Comparison of ENCODE assay signal across 19 cellular contexts in the genomic region with DNA sequence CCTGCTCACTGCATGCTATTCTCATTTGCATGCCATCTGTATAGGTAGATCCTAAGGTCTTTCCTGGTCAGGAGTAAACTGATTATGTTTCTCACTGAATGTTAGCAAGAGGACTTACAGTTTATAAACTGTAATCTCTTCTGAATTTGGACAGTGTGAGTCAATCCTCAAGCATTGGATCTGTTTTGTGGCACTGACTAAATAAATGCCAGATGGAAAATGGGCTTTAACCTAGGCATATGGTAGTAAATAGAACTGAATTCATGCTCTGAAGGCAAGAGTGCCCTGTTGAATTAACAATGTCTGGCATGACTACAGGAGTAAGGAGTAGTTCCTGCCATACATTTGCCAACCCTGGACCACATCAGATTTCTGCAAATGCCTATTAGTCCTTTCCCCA. TPM values are rescaled to one million over a fixed set of nuclear protein-coding genes. Genes with fewer than 3 reads are reported as not detected.
A peak's percentile ranks its signal among the peaks of the same experiment; 100 is the strongest.
DNase-seq lines count a peak whose midpoint lies in the region; ATAC-seq lines count a peak whose summit lies in the region.
"Had no signal": no experiment of that assay in that cellular context is flagged by ENCODE, and none has a peak within 500 bp of the region (broad histone marks: within the 10 kb centered on the region; RNA-seq: fewer than 3 reads in every experiment).

No MANE protein-coding gene starts in this region.

- H3K27me3 ChIP-seq in adipocyte (replicated peaks; ENCODE audit: control insufficient read depth, insufficient read depth, low read length) = no peaks in the 10 kb centered on the region

- peaks cover 23% of the 10 kb centered on the region for H3K4me1 ChIP-seq in adipocyte (ENCODE audit: control insufficient read depth, insufficient read depth, low read length)

- no peak overlapping the region for H3K9ac ChIP-seq in adipocyte (ENCODE audit: low read length)

- intact Hi-C loops in sciatic nerve (cut with DNase I) = no loop called here

- H3K27me3 Mint-ChIP-seq in stimulated activated memory B cell treated with anti-CD40 and anti-IgM and Interleukin-4, amounts not matched to agents 10 μg/mL and 1 μg/mL and 100 μg/mL, for 72 hours = peaks cover 25% of the 10 kb centered on the region

- DNase-seq in DMS 273 (lab: John Stamatoyannopoulos, UW; ENCODE audit: unreplicated experiment) (peak; percentile 29), DMS 273 treated with DMSO at 0.1 percent for 48 hours (lab: John Stamatoyannopoulos, UW) (no peak), NCI-H1694 (lab: John Stamatoyannopoulos, UW) (peak; percentile 49), adipocyte (ENCODE audit: low read depth) (peak; percentile 54), sciatic nerve (ENCODE audit: low spot score) (no peak), NCI-H82 treated with DMSO at 0.1 percent for 48 hours (lab: John Stamatoyannopoulos, UW; ENCODE audit: unreplicated experiment) (no peak)
- DNase-seq: DND-41, GOT3, KBM-7, NCI-H1105, NCI-H187, NCI-H345, NCI-H748 treated with DMSO at 0.1 percent for 48 hours had no signal

- H3K4me3 Mint-ChIP-seq in stimulated activated memory B cell treated with anti-CD40 and anti-IgM and Interleukin-4, amounts not matched to agents 10 μg/mL and 1 μg/mL and 100 μg/mL, for 72 hours = no peak overlapping the region

- no peaks in the 10 kb centered on the region for H3K36me3 ChIP-seq in adipocyte (ENCODE audit: control insufficient read depth, insufficient read depth, low read length, severe bottlenecking)

- H3K9me3 Mint-ChIP-seq in stimulated activated memory B cell treated with anti-CD40 and anti-IgM and Interleukin-4, amounts not matched to agents 10 μg/mL and 1 μg/mL and 100 μg/mL, for 72 hours = no peaks in the 10 kb centered on the region

- no peaks in the 10 kb centered on the region for H3K4me1 Mint-ChIP-seq in stimulated activated memory B cell treated with anti-CD40 and anti-IgM and Interleukin-4, amounts not matched to agents 10 μg/mL and 1 μg/mL and 100 μg/mL, for 72 hours

- H3K27ac Mint-ChIP-seq in stimulated activated memory B cell treated with anti-CD40 and anti-IgM and Interleukin-4, amounts not matched to agents 10 μg/mL and 1 μg/mL and 100 μg/mL, for 72 hours = no peak overlapping the region

- peak; percentile 6 for ATAC-seq in stimulated activated memory B cell treated with anti-CD40 and anti-IgM and Interleukin-4, amounts not matched to agents 10 μg/mL and 1 μg/mL and 100 μg/mL, for 72 hours
- ATAC-seq in HG03139 (IDR thresholded peaks at IDR 0.05; ENCODE audit: unreplicated experiment) (no peak), sciatic nerve (no peak)
- ATAC-seq: HCT116, HepG2, Right ventricle myocardium inferior had no signal

- no peak overlapping the region for H3K4me3 ChIP-seq in adipocyte (ENCODE audit: low read length)

- no peaks in the 10 kb centered on the region for H3K9me3 ChIP-seq in adipocyte (ENCODE audit: control insufficient read depth, low read length)

- H3K36me3 Mint-ChIP-seq in stimulated activated memory B cell treated with anti-CD40 and anti-IgM and Interleukin-4, amounts not matched to agents 10 μg/mL and 1 μg/mL and 100 μg/mL, for 72 hours = no peaks in the 10 kb centered on the region

RNA-seq across cellular contexts. Expression of a gene that starts 11.4 kb away (rescaled TPM):
- 3.7 TPM for total RNA-seq in sciatic nerve
- total RNA-seq: HepG2, OCI-LY7 had no signal

Comparison
In these comparisons a context has a peak if more than half of its experiments do, and no peak if none do; other contexts are left out.
1. DNase-seq: peak in DMS 273 (single experiment), NCI-H1694 (single experiment) and adipocyte (single experiment); none in DMS 273 treated with DMSO at 0.1 percent for 48 hours (single experiment), sciatic nerve (single experiment) and NCI-H82 treated with DMSO at 0.1 percent for 48 hours (single experiment).